In genomic region chr12:15856097-15856982, GRCh38 we compare ENCODE assay signal across 8 cellular contexts. TPM values are rescaled to one million over a fixed set of nuclear protein-coding genes. Genes with fewer than 3 reads are reported as not detected.
DNase-seq lines count a peak whose midpoint lies in the region; ATAC-seq and TF ChIP-seq lines count a peak whose summit lies in the region.

No MANE protein-coding gene starts in this region.

- no peaks in the 10 kb centered on the region for H3K36me3 ChIP-seq in osteoblast (ENCODE audit: insufficient read depth, low read length)

- H3K4me2 ChIP-seq in osteoblast (ENCODE audit: insufficient read depth, low read length): peak overlapping the region; percentile 73

- H2AFZ ChIP-seq in osteoblast (ENCODE audit: low read length): peak overlapping the region; percentile 61

- peaks cover 30% of the 10 kb centered on the region for H3K4me1 ChIP-seq in osteoblast (ENCODE audit: insufficient read depth, low read length)

- peak overlapping the region; percentile 72 for H3K27ac ChIP-seq in osteoblast (ENCODE audit: low read depth, low read length)

- H4K20me1 ChIP-seq in osteoblast (ENCODE audit: insufficient read depth, low read length): no peaks in the 10 kb centered on the region

- ATAC-seq in GM21576 (IDR thresholded peaks at IDR 0.05; ENCODE audit: unreplicated experiment) (peak; percentile 72), GM18858 (IDR thresholded peaks at IDR 0.05; ENCODE audit: unreplicated experiment) (no peak)

- H3K27me3 ChIP-seq in osteoblast (ENCODE audit: insufficient read depth, low read length): no peaks in the 10 kb centered on the region

- no peaks in the 10 kb centered on the region for H3K9me3 ChIP-seq in osteoblast (ENCODE audit: low read depth, low read length)

- TF ChIP-seq CTCF in fibroblast of the aortic adventitia (IDR thresholded peaks at IDR 0.05; ENCODE audit: insufficient read depth, low read length): peak; percentile 70
- peak; percentile 76 for TF ChIP-seq CTCF in osteoblast (IDR thresholded peaks at IDR 0.05; ENCODE audit: extremely low read depth, low read depth, low read length)

- H3K4me3 ChIP-seq in fibroblast of the aortic adventitia (ENCODE audit: low read depth, low read length) (no peak overlapping the region), osteoblast (ENCODE audit: insufficient read depth, low read length) (peak overlapping the region; percentile 30)

- no peaks in the 10 kb centered on the region for H3K79me2 ChIP-seq in osteoblast (ENCODE audit: insufficient read depth, low read length)

- DNase-seq in DMS53 (lab: John Stamatoyannopoulos, UW): peak; percentile 87
- peak; percentile 15 for DNase-seq in NCI-H2227 treated with DMSO at 0.1 percent for 48 hours (lab: John Stamatoyannopoulos, UW)
- DNase-seq in activated CD4-positive, alpha-beta T cell treated with anti-CD3 and anti-CD28 coated beads, Interleukin-2, amount 50 U/mL, for 4 hours: peak; percentile 10 to 21
- peak; percentile 86 for DNase-seq in fibroblast of the aortic adventitia (ENCODE audit: low read depth)
- no peak for DNase-seq in osteoblast (ENCODE audit: insufficient read length, low spot score, missing footprints)
- DNase-seq in HK-2 (ENCODE audit: unreplicated experiment): no peak

RNA-seq across cellular contexts. Expression of gene STRAP, which starts 25.8 kb away (rescaled TPM):
- total RNA-seq in fibroblast of the aortic adventitia (ENCODE audit: low replicate concordance) (93.9 and 101 TPM in 2 replicates), osteoblast (67.8 and 69.5 TPM in 2 replicates)

RNA-seq across cellular contexts. Expression of gene DERA, which starts 54.8 kb away (rescaled TPM):
- total RNA-seq in fibroblast of the aortic adventitia (ENCODE audit: low replicate concordance): 59.6 and 72.2 TPM in 2 replicates
- 47.4 and 50.4 TPM in 2 replicates for total RNA-seq in osteoblast

Comparison
In these comparisons a context has a peak if more than half of its experiments do, and no peak if none do; other contexts are left out.
1. DNase-seq: peak in DMS53 (single experiment), NCI-H2227 treated with DMSO at 0.1 percent for 48 hours (single experiment), activated CD4-positive, alpha-beta T cell treated with anti-CD3 and anti-CD28 coated beads, Interleukin-2, amount 50 U/mL, for 4 hours (2 of 2) and fibroblast of the aortic adventitia (single experiment); none in osteoblast (single experiment) and HK-2 (single experiment).